1 cellular context compared by ENCODE assay signal in the genomic region with DNA sequence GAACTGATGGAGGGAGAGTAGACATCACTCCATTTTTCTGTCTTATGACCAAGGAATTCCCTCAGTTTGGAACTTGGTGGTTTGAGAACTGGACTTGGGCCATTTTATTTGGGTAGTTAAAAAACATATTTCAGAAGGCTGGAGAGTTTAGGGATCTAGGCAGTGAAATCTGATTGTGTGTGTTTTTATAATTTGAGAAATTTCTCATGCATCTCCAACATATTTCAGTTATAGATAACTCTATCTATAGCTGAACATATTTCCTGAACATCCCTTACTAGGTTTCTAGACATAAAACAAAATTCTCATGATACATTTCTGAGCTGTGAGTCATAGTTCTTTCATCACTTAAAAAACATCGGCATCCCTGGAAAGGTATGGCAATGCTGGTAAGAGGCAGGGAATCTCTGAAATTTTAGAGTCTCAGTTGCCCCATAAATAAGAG.
TF ChIP-seq lines count a peak whose summit lies in the region.

No MANE protein-coding gene starts in this region.

TF ChIP-seq in K562, 482 proteins besides CTCF, POLR2A, EP300 and RAD21 (continues in another document):
- TF ChIP-seq TCF3 (CRISPR knock-in tag; IDR thresholded peaks at IDR 0.05) (peak; percentile 71), MYC (IDR thresholded peaks at IDR 0.05; ENCODE audit: low read depth, low read length) (no peak), MYC (CRISPR knock-in tag; IDR thresholded peaks at IDR 0.05; ENCODE audit: borderline replicate concordance, low read depth) (no peak), ZNF696 (CRISPR knock-in tag; conservative IDR thresholded peaks at IDR 0.05) (no peak), MEIS2 (IDR thresholded peaks at IDR 0.05; ENCODE audit: partially characterized antibody) (peak; percentile 13), FOSL1 (tag; conservative IDR thresholded peaks at IDR 0.05) (peak; percentile 93), SREBF2 (CRISPR knock-in tag; IDR thresholded peaks at IDR 0.05) (no peak), ZFP30 (CRISPR knock-in tag; IDR thresholded peaks at IDR 0.05; ENCODE audit: borderline replicate concordance) (no peak), ZNF143 (CRISPR knock-in tag; IDR thresholded peaks at IDR 0.05) (no peak), KLF6 (CRISPR knock-in tag; IDR thresholded peaks at IDR 0.05; ENCODE audit: borderline replicate concordance) (peak; percentile 21; the same call in 1 of the 2 replicates), ARID1B (IDR thresholded peaks at IDR 0.05) (peak; percentile 56), TEAD4 (IDR thresholded peaks at IDR 0.05; ENCODE audit: low read length) (peak; percentile 42; the same call in 1 of the 2 replicates), TEAD4 (CRISPR knock-in tag; IDR thresholded peaks at IDR 0.05; ENCODE audit: borderline replicate concordance) (no peak), TEAD1 (CRISPR knock-in tag; IDR thresholded peaks at IDR 0.05) (peak in 1 of 2 experiments; percentile 37; a peak in 1 of 4 replicates), CBFA2T3 (IDR thresholded peaks at IDR 0.05) (peak; percentile 35), FUS (optimal IDR thresholded peaks at IDR 0.05; ENCODE audit: low read depth, low read length) (no peak), CEBPG (CRISPR knock-in tag; IDR thresholded peaks at IDR 0.05) (no peak), CEBPG (tag; conservative IDR thresholded peaks at IDR 0.05 in 1 of 2, IDR thresholded peaks at IDR 0.05 in 1 of 2) (peak in 1 of 2 experiments; percentile 61; a peak in 1 of 4 replicates), KDM1A (IDR thresholded peaks at IDR 0.05) (no peak), TAF1 (IDR thresholded peaks at IDR 0.05; ENCODE audit: control insufficient read depth, extremely low read depth, insufficient read depth, low read length, severe bottlenecking) (no peak), TRIM28 (IDR thresholded peaks at IDR 0.05) (no peak), TAL1 (IDR thresholded peaks at IDR 0.05) (peak; percentile 25; the same call in 1 of the 2 replicates), ELF4 (CRISPR knock-in tag; IDR thresholded peaks at IDR 0.05) (no peak), JUND (IDR thresholded peaks at IDR 0.05; ENCODE audit: borderline replicate concordance, low read depth, low read length) (peak; percentile 73), JUND (tag; IDR thresholded peaks at IDR 0.05; ENCODE audit: borderline replicate concordance, low read depth, low read length) (peak; percentile 59; the same call in 1 of the 3 replicates), DMBX1 (CRISPR knock-in tag; IDR thresholded peaks at IDR 0.05; ENCODE audit: borderline replicate concordance) (no peak), SMARCE1 (IDR thresholded peaks at IDR 0.05) (no peak), NFE2 (IDR thresholded peaks at IDR 0.05; ENCODE audit: low read depth) (no peak)
- TF ChIP-seq, protein P1, sequence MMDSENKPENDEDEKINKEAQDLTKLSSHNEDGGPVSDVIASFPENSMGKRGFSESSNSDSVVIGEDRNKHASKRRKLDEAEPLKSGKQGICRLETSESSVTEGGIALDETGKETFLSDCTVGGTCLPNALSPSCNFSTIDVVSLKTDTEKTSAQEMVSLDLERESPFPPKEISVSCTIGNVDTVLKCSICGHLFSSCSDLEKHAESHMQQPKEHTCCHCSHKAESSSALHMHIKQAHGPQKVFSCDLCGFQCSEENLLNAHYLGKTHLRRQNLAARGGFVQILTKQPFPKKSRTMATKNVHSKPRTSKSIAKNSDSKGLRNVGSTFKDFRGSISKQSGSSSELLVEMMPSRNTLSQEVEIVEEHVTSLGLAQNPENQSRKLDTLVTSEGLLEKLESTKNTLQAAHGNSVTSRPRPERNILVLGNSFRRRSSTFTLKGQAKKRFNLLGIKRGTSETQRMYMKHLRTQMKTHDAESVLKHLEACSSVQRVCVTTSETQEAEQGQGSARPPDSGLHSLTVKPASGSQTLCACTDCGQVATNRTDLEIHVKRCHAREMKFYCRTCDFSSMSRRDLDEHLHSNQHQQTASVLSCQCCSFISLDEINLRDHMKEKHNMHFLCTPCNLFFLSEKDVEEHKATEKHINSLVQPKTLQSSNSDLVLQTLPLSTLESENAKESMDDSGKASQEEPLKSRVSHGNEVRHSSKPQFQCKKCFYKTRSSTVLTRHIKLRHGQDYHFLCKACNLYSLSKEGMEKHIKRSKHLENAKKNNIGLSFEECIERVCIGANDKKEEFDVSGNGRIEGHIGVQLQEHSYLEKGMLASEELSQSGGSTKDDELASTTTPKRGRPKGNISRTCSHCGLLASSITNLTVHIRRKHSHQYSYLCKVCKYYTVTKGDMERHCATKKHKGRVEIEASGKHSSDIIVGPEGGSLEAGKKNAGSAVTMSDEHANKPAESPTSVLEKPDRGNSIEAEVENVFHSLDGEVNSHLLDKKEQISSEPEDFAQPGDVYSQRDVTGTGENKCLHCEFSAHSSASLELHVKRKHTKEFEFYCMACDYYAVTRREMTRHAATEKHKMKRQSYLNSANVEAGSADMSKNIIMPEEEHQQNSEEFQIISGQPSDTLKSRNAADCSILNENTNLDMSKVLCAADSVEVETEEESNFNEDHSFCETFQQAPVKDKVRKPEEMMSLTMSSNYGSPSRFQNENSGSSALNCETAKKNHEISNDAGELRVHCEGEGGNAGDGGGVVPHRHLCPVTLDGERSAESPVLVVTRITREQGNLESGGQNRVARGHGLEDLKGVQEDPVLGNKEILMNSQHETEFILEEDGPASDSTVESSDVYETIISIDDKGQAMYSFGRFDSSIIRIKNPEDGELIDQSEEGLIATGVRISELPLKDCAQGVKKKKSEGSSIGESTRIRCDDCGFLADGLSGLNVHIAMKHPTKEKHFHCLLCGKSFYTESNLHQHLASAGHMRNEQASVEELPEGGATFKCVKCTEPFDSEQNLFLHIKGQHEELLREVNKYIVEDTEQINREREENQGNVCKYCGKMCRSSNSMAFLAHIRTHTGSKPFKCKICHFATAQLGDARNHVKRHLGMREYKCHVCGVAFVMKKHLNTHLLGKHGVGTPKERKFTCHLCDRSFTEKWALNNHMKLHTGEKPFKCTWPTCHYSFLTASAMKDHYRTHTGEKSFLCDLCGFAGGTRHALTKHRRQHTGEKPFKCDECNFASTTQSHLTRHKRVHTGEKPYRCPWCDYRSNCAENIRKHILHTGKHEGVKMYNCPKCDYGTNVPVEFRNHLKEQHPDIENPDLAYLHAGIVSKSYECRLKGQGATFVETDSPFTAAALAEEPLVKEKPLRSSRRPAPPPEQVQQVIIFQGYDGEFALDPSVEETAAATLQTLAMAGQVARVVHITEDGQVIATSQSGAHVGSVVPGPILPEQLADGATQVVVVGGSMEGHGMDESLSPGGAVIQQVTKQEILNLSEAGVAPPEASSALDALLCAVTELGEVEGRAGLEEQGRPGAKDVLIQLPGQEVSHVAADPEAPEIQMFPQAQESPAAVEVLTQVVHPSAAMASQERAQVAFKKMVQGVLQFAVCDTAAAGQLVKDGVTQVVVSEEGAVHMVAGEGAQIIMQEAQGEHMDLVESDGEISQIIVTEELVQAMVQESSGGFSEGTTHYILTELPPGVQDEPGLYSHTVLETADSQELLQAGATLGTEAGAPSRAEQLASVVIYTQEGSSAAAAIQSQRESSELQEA (IDR thresholded peaks at IDR 0.05; ENCODE audit: low read depth), result no peak
- TF ChIP-seq, protein P2, sequence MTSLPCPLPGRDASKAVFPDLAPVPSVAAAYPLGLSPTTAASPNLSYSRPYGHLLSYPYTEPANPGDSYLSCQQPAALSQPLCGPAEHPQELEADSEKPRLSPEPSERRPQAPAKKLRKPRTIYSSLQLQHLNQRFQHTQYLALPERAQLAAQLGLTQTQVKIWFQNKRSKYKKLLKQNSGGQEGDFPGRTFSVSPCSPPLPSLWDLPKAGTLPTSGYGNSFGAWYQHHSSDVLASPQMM (CRISPR knock-in tag; IDR thresholded peaks at IDR 0.05), result no peak
- TF ChIP-seq, protein P3, sequence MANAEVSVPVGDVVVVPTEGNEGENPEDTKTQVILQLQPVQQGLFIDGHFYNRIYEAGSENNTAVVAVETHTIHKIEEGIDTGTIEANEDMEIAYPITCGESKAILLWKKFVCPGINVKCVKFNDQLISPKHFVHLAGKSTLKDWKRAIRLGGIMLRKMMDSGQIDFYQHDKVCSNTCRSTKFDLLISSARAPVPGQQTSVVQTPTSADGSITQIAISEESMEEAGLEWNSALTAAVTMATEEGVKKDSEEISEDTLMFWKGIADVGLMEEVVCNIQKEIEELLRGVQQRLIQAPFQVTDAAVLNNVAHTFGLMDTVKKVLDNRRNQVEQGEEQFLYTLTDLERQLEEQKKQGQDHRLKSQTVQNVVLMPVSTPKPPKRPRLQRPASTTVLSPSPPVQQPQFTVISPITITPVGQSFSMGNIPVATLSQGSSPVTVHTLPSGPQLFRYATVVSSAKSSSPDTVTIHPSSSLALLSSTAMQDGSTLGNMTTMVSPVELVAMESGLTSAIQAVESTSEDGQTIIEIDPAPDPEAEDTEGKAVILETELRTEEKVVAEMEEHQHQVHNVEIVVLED (CRISPR knock-in tag; IDR thresholded peaks at IDR 0.05), result no peak
- TF ChIP-seq, protein P4, sequence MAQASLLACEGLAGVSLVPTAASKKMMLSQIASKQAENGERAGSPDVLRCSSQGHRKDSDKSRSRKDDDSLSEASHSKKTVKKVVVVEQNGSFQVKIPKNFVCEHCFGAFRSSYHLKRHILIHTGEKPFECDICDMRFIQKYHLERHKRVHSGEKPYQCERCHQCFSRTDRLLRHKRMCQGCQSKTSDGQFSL (CRISPR knock-in tag; IDR thresholded peaks at IDR 0.05), result no peak
- TF ChIP-seq, protein P4 (tag; IDR thresholded peaks at IDR 0.05), result no peak
- TF ChIP-seq, protein P5, sequence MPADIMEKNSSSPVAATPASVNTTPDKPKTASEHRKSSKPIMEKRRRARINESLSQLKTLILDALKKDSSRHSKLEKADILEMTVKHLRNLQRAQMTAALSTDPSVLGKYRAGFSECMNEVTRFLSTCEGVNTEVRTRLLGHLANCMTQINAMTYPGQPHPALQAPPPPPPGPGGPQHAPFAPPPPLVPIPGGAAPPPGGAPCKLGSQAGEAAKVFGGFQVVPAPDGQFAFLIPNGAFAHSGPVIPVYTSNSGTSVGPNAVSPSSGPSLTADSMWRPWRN (IDR thresholded peaks at IDR 0.05; ENCODE audit: low read depth), result no peak
- TF ChIP-seq, protein P6, sequence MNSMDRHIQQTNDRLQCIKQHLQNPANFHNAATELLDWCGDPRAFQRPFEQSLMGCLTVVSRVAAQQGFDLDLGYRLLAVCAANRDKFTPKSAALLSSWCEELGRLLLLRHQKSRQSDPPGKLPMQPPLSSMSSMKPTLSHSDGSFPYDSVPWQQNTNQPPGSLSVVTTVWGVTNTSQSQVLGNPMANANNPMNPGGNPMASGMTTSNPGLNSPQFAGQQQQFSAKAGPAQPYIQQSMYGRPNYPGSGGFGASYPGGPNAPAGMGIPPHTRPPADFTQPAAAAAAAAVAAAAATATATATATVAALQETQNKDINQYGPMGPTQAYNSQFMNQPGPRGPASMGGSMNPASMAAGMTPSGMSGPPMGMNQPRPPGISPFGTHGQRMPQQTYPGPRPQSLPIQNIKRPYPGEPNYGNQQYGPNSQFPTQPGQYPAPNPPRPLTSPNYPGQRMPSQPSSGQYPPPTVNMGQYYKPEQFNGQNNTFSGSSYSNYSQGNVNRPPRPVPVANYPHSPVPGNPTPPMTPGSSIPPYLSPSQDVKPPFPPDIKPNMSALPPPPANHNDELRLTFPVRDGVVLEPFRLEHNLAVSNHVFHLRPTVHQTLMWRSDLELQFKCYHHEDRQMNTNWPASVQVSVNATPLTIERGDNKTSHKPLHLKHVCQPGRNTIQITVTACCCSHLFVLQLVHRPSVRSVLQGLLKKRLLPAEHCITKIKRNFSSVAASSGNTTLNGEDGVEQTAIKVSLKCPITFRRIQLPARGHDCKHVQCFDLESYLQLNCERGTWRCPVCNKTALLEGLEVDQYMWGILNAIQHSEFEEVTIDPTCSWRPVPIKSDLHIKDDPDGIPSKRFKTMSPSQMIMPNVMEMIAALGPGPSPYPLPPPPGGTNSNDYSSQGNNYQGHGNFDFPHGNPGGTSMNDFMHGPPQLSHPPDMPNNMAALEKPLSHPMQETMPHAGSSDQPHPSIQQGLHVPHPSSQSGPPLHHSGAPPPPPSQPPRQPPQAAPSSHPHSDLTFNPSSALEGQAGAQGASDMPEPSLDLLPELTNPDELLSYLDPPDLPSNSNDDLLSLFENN (IDR thresholded peaks at IDR 0.05; ENCODE audit: low read depth in 2 of 2, low read length in 2 of 2), result no peak
- TF ChIP-seq, protein P7, sequence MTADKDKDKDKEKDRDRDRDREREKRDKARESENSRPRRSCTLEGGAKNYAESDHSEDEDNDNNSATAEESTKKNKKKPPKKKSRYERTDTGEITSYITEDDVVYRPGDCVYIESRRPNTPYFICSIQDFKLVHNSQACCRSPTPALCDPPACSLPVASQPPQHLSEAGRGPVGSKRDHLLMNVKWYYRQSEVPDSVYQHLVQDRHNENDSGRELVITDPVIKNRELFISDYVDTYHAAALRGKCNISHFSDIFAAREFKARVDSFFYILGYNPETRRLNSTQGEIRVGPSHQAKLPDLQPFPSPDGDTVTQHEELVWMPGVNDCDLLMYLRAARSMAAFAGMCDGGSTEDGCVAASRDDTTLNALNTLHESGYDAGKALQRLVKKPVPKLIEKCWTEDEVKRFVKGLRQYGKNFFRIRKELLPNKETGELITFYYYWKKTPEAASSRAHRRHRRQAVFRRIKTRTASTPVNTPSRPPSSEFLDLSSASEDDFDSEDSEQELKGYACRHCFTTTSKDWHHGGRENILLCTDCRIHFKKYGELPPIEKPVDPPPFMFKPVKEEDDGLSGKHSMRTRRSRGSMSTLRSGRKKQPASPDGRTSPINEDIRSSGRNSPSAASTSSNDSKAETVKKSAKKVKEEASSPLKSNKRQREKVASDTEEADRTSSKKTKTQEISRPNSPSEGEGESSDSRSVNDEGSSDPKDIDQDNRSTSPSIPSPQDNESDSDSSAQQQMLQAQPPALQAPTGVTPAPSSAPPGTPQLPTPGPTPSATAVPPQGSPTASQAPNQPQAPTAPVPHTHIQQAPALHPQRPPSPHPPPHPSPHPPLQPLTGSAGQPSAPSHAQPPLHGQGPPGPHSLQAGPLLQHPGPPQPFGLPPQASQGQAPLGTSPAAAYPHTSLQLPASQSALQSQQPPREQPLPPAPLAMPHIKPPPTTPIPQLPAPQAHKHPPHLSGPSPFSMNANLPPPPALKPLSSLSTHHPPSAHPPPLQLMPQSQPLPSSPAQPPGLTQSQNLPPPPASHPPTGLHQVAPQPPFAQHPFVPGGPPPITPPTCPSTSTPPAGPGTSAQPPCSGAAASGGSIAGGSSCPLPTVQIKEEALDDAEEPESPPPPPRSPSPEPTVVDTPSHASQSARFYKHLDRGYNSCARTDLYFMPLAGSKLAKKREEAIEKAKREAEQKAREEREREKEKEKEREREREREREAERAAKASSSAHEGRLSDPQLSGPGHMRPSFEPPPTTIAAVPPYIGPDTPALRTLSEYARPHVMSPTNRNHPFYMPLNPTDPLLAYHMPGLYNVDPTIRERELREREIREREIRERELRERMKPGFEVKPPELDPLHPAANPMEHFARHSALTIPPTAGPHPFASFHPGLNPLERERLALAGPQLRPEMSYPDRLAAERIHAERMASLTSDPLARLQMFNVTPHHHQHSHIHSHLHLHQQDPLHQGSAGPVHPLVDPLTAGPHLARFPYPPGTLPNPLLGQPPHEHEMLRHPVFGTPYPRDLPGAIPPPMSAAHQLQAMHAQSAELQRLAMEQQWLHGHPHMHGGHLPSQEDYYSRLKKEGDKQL (CRISPR knock-in tag; IDR thresholded peaks at IDR 0.05; ENCODE audit: borderline replicate concordance), result no peak
